In the genomic region with DNA sequence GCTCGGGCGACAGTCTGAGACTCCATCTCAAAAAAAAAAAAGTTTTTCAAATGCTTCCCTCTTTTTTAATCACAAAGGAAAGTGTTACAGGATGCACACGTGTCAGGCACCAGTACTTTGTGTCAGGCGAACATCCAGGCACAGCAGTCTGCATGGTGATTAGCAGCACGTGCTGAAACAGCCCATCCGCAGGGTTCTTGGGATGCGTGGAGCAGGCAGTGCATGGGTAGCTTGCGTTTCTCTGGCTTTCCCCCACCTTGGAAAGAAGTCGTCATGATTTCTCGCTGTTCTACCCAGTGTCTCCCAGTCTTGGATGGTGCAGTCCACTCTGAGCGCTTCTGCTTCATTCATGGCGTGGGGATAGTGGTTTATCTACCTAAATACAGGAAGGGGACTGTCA, we compare ENCODE assay signal across 19 cellular contexts. TPM values are rescaled to one million over a fixed set of nuclear protein-coding genes. Genes with fewer than 3 reads are reported as not detected.
DNase-seq lines count a peak whose midpoint lies in the region; ATAC-seq and TF ChIP-seq lines count a peak whose summit lies in the region.
"Had no signal": no experiment of that assay in that cellular context is flagged by ENCODE, and none has a peak within 500 bp of the region (broad histone marks: within the 10 kb centered on the region; RNA-seq: fewer than 3 reads in every experiment).

No MANE protein-coding gene starts in this region.

- no peaks in the 10 kb centered on the region for H3K27me3 ChIP-seq in sigmoid colon
- H3K27me3 ChIP-seq: BLaER1 treated with 17β-estradiol and CSF1 and Interleukin-3, amounts not matched to agents 10 nM and 100 nM had no signal

- TF ChIP-seq POLR2A in sigmoid colon (IDR thresholded peaks at IDR 0.05) = no peak

- DNase-seq in activated effector memory CD4-positive, alpha-beta T cell treated with anti-CD3 and anti-CD28 coated beads, Interleukin-2, amount 50 U/mL, for 16 hours = peak; percentile 17
- no peak for DNase-seq in activated effector memory CD4-positive, alpha-beta T cell treated with Interleukin-2 at 50 U/mL for 16 hours
- DNase-seq in cerebellum (ENCODE audit: low spot score) = peak; percentile 49
- DNase-seq in sigmoid colon = peak; percentile 37
- no peak for DNase-seq in activated CD4-positive, alpha-beta T cell treated with anti-CD3 and anti-CD28 coated beads, Interleukin-2, amount 50 U/mL, for 4 hours
- DNase-seq: AML-193; Caco-2; Calu3; CD4-positive, alpha-beta T cell; CD8-positive, alpha-beta T cell; DMS79 treated with DMSO at 0.1 percent for 48 hours; GDM1 had no signal

- ATAC-seq in HG02623 (IDR thresholded peaks at IDR 0.05; ENCODE audit: unreplicated experiment) (no peak), HG03439 (IDR thresholded peaks at IDR 0.05; ENCODE audit: unreplicated experiment) (no peak)
- ATAC-seq: A549; CD8-positive, alpha-beta T cell; GM12878 had no signal

- intact Hi-C loops in sigmoid colon (cut with DNase I) = no loop called here

- 95 to 97% methylated on average over 12 of the region's 12 CpGs for WGBS in sigmoid colon, 2 donors

- TF ChIP-seq EP300 in sigmoid colon (IDR thresholded peaks at IDR 0.05) = no peak

- no peak for TF ChIP-seq CTCF in sigmoid colon (IDR thresholded peaks at IDR 0.05)

- peaks cover 0 to 86% (median 34%) of the 10 kb centered on the region in 4 donors for H3K36me3 ChIP-seq in sigmoid colon

- H3K27ac ChIP-seq in sigmoid colon = no peak overlapping the region
- H3K27ac ChIP-seq: 22Rv1; A549; BLaER1 treated with 17β-estradiol and CSF1 and Interleukin-3, amounts not matched to agents 10 nM and 100 nM; C4-2B had no signal

- no peaks in the 10 kb centered on the region for H3K4me1 ChIP-seq in sigmoid colon
- H3K4me1 ChIP-seq: A549, Caco-2 had no signal

- no peak overlapping the region for H3K4me3 ChIP-seq in sigmoid colon
- H3K4me3 ChIP-seq: A549; BLaER1 treated with 17β-estradiol and CSF1 and Interleukin-3, amounts not matched to agents 10 nM and 100 nM; GM12878 had no signal

- no peaks in the 10 kb centered on the region for H3K9me3 ChIP-seq in sigmoid colon
- H3K9me3 ChIP-seq: A549; BLaER1 treated with 17β-estradiol and CSF1 and Interleukin-3, amounts not matched to agents 10 nM and 100 nM; Caco-2 had no signal

RNA-seq across cellular contexts. Expression of gene GPR107, which starts 35.4 kb away (rescaled TPM):
- total RNA-seq in cerebellum (35.6 TPM), sigmoid colon (10 to 100 TPM; 18.9 to 27.7 (median 21.6) TPM)
- polyA plus RNA-seq in sigmoid colon = 10 to 100 TPM in 1 of 3 donors, 1 to 10 TPM in 2; 3.6 to 34.1 (median 3.7) TPM

RNA-seq across cellular contexts. Expression of gene FNBP1, which starts 46.2 kb away (rescaled TPM):
- 73.8 TPM for total RNA-seq in cerebellum
- 100 to 1,000 TPM in 3 of 4 donors, 10 to 100 TPM in 1; 92.8 to 172 (median 104) TPM for total RNA-seq in sigmoid colon
- polyA plus RNA-seq in sigmoid colon = 10 to 100 TPM; 12.5 to 39.0 (median 13.2) TPM

Comparison
In these comparisons a context has a peak if more than half of its experiments do, and no peak if none do; other contexts are left out.
1. DNase-seq: peak in activated effector memory CD4-positive, alpha-beta T cell treated with anti-CD3 and anti-CD28 coated beads, Interleukin-2, amount 50 U/mL, for 16 hours (single experiment), cerebellum (single experiment) and sigmoid colon (single experiment); none in activated effector memory CD4-positive, alpha-beta T cell treated with Interleukin-2 at 50 U/mL for 16 hours (single experiment) and activated CD4-positive, alpha-beta T cell treated with anti-CD3 and anti-CD28 coated beads, Interleukin-2, amount 50 U/mL, for 4 hours (0 of 2).